ENCODE assay signal across 30 cellular contexts in the genomic region with DNA sequence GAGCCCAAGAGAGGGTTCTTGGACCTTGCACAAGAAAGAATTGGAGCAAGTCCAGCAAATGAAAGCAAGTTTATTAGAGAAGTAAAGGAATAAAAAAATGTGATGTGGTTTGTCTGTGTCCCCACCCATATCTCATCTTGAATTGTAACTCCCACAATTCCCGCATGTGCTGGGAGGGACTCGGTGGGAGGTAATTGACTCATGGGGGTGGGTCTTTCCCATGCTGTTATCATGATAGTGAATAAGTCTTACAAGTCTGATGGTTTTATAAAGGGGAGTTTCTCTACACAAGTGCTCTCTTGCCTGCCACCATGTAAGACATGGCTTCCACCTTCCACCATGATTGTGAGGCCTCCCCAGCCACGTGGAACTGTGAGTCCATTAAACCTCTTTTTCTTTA. TPM values are rescaled to one million over a fixed set of nuclear protein-coding genes. Genes with fewer than 3 reads are reported as not detected.
"Had no signal": no experiment of that assay in that cellular context is flagged by ENCODE, and none has a peak within 500 bp of the region (broad histone marks: within the 10 kb centered on the region; RNA-seq: fewer than 3 reads in every experiment).

No MANE protein-coding gene starts in this region.

- H3K36me3 ChIP-seq: adrenal gland, ascending aorta, esophagus muscularis mucosa, gastrocnemius medialis, heart left ventricle, WERI-Rb-1 had no signal

- H3K27ac ChIP-seq: adrenal gland, ascending aorta, esophagus muscularis mucosa, foreskin keratinocyte, heart left ventricle, WERI-Rb-1 had no signal

- DNase-seq: activated B cell treated with CpG ODN at 0.5 μM for 24 hours; activated CD4-positive, alpha-beta T cell treated with anti-CD3 and anti-CD28 coated beads for 48 hours; activated CD4-positive, alpha-beta T cell treated with anti-CD3 and anti-CD28 coated beads, Interleukin-2, amount 50 U/mL, for 1 hour; activated CD4-positive, alpha-beta T cell treated with anti-CD3 and anti-CD28 coated beads, Interleukin-2, amount 50 U/mL, for 48 hours; activated CD8-positive, alpha-beta memory T cell treated with anti-CD3 and anti-CD28 coated beads, Interleukin-2, amount 10 ng/mL, durations not matched to agents 7 days and 5 days; activated CD8-positive, alpha-beta memory T cell treated with anti-CD3 and anti-CD28 coated beads, Interleukin-2, amount 50 U/mL, for 4 hours; activated CD8-positive, alpha-beta T cell treated with anti-CD3 and anti-CD28 coated beads, Interleukin-2, amount 10 ng/mL, durations not matched to agents 7 days and 5 days; activated effector memory CD4-positive, alpha-beta T cell treated with anti-CD3 and anti-CD28 coated beads, Interleukin-2, amount 50 U/mL, for 16 hours; activated naive CD4-positive, alpha-beta T cell treated with anti-CD3 and anti-CD28 coated beads for 36 hours; activated naive CD8-positive, alpha-beta T cell treated with anti-CD3 and anti-CD28 coated beads for 36 hours; activated naive CD8-positive, alpha-beta T cell treated with anti-CD3 and anti-CD28 coated beads, Interleukin-2, amount 50 U/mL, for 24 hours; activated T-cell treated with anti-CD3 and anti-CD28 coated beads, Interleukin-2, amount 50 U/mL, for 1 hour; activated T-cell treated with anti-CD3 and anti-CD28 coated beads, Interleukin-2, amount 50 U/mL, for 48 hours; adrenal gland; cortex of kidney; dermis blood vessel endothelial cell; effector CD4-positive, alpha-beta T cell; effector memory CD8-positive, alpha-beta T cell; erythroblast; foreskin keratinocyte; gastrocnemius medialis; glutamatergic neuron; heart left ventricle; T-helper 1 cell; T-helper 17 cell; T1000; WERI-Rb-1 had no signal

- H3K4me1 ChIP-seq: adrenal gland, foreskin keratinocyte had no signal

- H3K4me3 ChIP-seq: adrenal gland, ascending aorta, esophagus muscularis mucosa, gastrocnemius medialis, heart left ventricle had no signal

- H3K27me3 ChIP-seq: adrenal gland, ascending aorta, gastrocnemius medialis, heart left ventricle had no signal

- H3K9me3 ChIP-seq: adrenal gland, gastrocnemius medialis had no signal

- ATAC-seq: activated CD4-positive, CD25-positive, alpha-beta regulatory T cell treated with anti-CD3 and anti-CD28 coated beads, Interleukin-2, amount 50 U/mL, for 24 hours; activated CD8-positive, alpha-beta memory T cell treated with anti-CD3 and anti-CD28 coated beads, Interleukin-2, amount 10 ng/mL, durations not matched to agents 7 days and 5 days; activated CD8-positive, alpha-beta T cell treated with anti-CD3 and anti-CD28 coated beads, Interleukin-2, amount 10 ng/mL, durations not matched to agents 7 days and 5 days; activated naive CD8-positive, alpha-beta T cell treated with anti-CD3 and anti-CD28 coated beads, Interleukin-2, amount 50 U/mL, for 24 hours; effector memory CD8-positive, alpha-beta T cell; foreskin keratinocyte; gastrocnemius medialis; heart left ventricle; T-helper 17 cell had no signal

RNA-seq across cellular contexts. Expression of a gene that starts 39.2 kb away (rescaled TPM):
- total RNA-seq: activated CD8-positive, alpha-beta memory T cell treated with anti-CD3 and anti-CD28 coated beads, Interleukin-2, amount 10 ng/mL, durations not matched to agents 7 days and 5 days; T-helper 17 cell had no signal
